In the genomic region with DNA sequence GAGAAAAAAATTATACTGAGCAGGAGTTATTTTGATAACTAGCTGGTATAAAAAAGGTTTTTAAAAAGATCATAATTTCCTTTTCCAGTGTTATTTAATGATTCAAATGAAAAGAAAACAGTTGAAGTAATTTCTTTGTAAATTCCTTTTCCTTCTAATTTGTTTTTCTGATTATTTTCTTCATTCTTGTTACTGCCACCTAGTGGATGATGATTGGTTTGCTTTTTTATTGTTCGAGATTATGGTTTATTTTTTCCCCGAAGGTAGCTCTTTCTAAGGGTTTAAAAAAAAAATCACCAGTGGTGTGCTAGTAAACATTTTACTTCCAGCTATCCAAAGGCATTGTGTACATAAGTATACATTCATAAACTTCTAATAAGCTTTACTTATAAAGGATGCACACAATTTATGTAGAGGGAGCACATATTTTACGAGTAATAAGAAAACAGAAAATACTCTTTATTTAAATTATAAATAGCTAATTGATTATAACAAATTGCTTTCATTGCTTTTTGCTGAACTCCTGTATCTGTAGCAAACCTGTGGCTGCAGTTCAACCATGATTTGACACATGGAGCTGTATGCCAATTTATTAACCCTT, we compare ENCODE assay signal across 8 cellular contexts.
DNase-seq lines count a peak whose midpoint lies in the region; ATAC-seq and TF ChIP-seq lines count a peak whose summit lies in the region.
"Had no signal": no experiment of that assay in that cellular context is flagged by ENCODE, and none has a peak within 500 bp of the region (broad histone marks: within the 10 kb centered on the region; RNA-seq: fewer than 3 reads in every experiment).

No MANE protein-coding gene starts in this region.

- H3K27ac ChIP-seq in dorsolateral prefrontal cortex: peak overlapping the region in 58 of 59 donors; percentile 49 to 98 (median 92)
- H3K27ac ChIP-seq: epithelial cell of prostate had no signal

- ATAC-seq in GM18519 (IDR thresholded peaks at IDR 0.05; ENCODE audit: low FRiP score, unreplicated experiment) (no peak), HG03025 (IDR thresholded peaks at IDR 0.05; ENCODE audit: low FRiP score, unreplicated experiment) (no peak)

- intact Hi-C loops in dorsolateral prefrontal cortex (cut with DNase I): loop anchor here (5.0 to 10.0 kb wide), 2 partner anchors 53 to 136 kb away; no protein-coding TSS in a partner anchor

- DNase-seq in GM10266 (ENCODE audit: extremely low spot score) (peak; percentile 17), NCI-H460 (ENCODE audit: extremely low read depth, low read depth) (peak; percentile 13), dorsolateral prefrontal cortex (no peak), renal cortical epithelial cell (ENCODE audit: low read depth) (peak; percentile 33), OCI-M2 (lab: John Stamatoyannopoulos, UW; ENCODE audit: unreplicated experiment) (no peak)

- peak overlapping the region in 42 of 59 donors; percentile 1 to 53 (median 26) for H3K4me3 ChIP-seq in dorsolateral prefrontal cortex

- TF ChIP-seq CTCF in GM10266 (IDR thresholded peaks at IDR 0.05; ENCODE audit: control insufficient read depth, insufficient read depth, low read depth, missing control alignments): peak; percentile 61
- TF ChIP-seq CTCF in dorsolateral prefrontal cortex (IDR thresholded peaks at IDR 0.05 in 54 of 56, conservative IDR thresholded peaks at IDR 0.05 in 2 of 56; ENCODE audit: low read depth in 1 of 56, partially characterized antibody in 56 of 56): peak; percentile 45 to 87 (median 75)

- no peaks in the 10 kb centered on the region for H3K27me3 ChIP-seq in dorsolateral prefrontal cortex

Comparison
In these comparisons a context has a peak if more than half of its experiments do, and no peak if none do; other contexts are left out.
1. DNase-seq: peak in GM10266 (single experiment), NCI-H460 (single experiment) and renal cortical epithelial cell (single experiment); none in dorsolateral prefrontal cortex (0 of 10) and OCI-M2 (single experiment).